Comparison of ENCODE assay signal across 10 cellular contexts in genomic region chr22:30235687-30236170, GRCh38. TPM values are rescaled to one million over a fixed set of nuclear protein-coding genes. Genes with fewer than 3 reads are reported as not detected.
DNase-seq lines count a peak whose midpoint lies in the region; ATAC-seq and TF ChIP-seq lines count a peak whose summit lies in the region.
"Had no signal": no experiment of that assay in that cellular context is flagged by ENCODE, and none has a peak within 500 bp of the region (broad histone marks: within the 10 kb centered on the region; RNA-seq: fewer than 3 reads in every experiment).

No MANE protein-coding gene starts in this region.

- DNase-seq in ACHN (peak; percentile 97), HS-27A (ENCODE audit: low read depth) (peak; percentile 90), astrocyte of the cerebellum (ENCODE audit: low read depth) (peak; percentile 95), left colon (no peak), ecto neural progenitor cell (ENCODE audit: low spot score) (no peak)
- DNase-seq: activated CD4-positive, alpha-beta T cell treated with anti-CD3 and anti-CD28 coated beads, Interleukin-2, amount 50 U/mL, for 4 hours; CD8-positive, alpha-beta memory T cell had no signal

- no peak overlapping the region for H3K4me3 ChIP-seq in astrocyte of the cerebellum (ENCODE audit: low read depth, low read length)

- no peak for TF ChIP-seq CTCF in astrocyte of the cerebellum (IDR thresholded peaks at IDR 0.05; ENCODE audit: low read depth, low read length, missing control alignments)

- in situ Hi-C loops in ACHN (cut with HindIII; ENCODE audit: low pct_ligation_motif_present, low pct_unique_long_range_greater_than_20kb, low sequenced_read_pairs) (no loop called here), astrocyte of the cerebellum (cut with HindIII; ENCODE audit: low sequenced_read_pairs) (no loop called here)

- intact Hi-C loops in left colon (cut with DNase I, micrococcal nuclease) = no loop called here

- ATAC-seq in left colon (peak; percentile 68), GM19324 (IDR thresholded peaks at IDR 0.05; ENCODE audit: low FRiP score, unreplicated experiment) (no peak), GM18520 (IDR thresholded peaks at IDR 0.05; ENCODE audit: unreplicated experiment) (no peak), GM21447 (IDR thresholded peaks at IDR 0.05; ENCODE audit: unreplicated experiment) (no peak)

RNA-seq across cellular contexts. Expression of gene LIF, which starts 10.8 kb away (rescaled TPM):
- total RNA-seq in left colon = 10 to 100 TPM in 1 of 2 donors, 1 to 10 TPM in 1; 8.2 to 11.7 TPM

RNA-seq across cellular contexts. Expression of gene OSM, which starts 30.9 kb away (rescaled TPM):
- under 1 TPM in 1 of 2 donors, not detected in 1; 0.20 TPM for total RNA-seq in left colon

RNA-seq across cellular contexts. Expression of gene CASTOR1, which starts 53.6 kb away (rescaled TPM):
- 1 to 10 TPM; 3.7 to 4.2 TPM for total RNA-seq in left colon

Comparison
In these comparisons a context has a peak if more than half of its experiments do, and no peak if none do; other contexts are left out.
1. DNase-seq: peak in ACHN (single experiment), HS-27A (single experiment) and astrocyte of the cerebellum (single experiment); none in left colon (0 of 2) and ecto neural progenitor cell (single experiment).